In the genomic region with DNA sequence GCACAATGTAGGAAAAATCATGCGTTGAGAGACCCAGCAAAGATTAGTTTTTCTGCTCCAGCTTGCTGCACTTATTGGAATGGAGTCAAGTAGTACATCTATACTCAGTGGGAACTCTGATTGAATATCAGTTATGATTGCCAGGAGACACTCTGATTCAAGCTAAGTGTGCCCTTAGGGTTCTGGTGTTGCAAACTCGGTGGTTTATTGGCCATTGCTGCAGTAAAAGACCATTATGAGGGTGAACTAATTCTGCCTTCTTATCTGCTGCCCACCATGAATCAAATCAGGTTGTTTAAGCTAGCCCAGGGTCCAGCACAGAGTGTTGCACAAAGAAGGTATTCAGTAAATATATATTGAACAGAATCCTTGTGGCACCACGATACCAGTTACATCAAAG, we compare ENCODE assay signal across 20 cellular contexts.
"Had no signal": no experiment of that assay in that cellular context is flagged by ENCODE, and none has a peak within 500 bp of the region (broad histone marks: within the 10 kb centered on the region; RNA-seq: fewer than 3 reads in every experiment).

No MANE protein-coding gene starts in this region.

- H3K4me1 ChIP-seq: left ventricle myocardium inferior, uterus had no signal

- H3K27ac ChIP-seq: left ventricle myocardium inferior, ovary, right atrium auricular region, right lobe of liver, tibial nerve, uterus had no signal

- H3K4me2 ChIP-seq: smooth muscle cell had no signal

- H3K27me3 ChIP-seq: ovary, right atrium auricular region, right lobe of liver, tibial nerve, uterus had no signal

- H3K9me3 ChIP-seq: left ventricle myocardium inferior, ovary, right atrium auricular region, right lobe of liver, tibial nerve, uterus had no signal

- ATAC-seq: natural killer cell treated with Interleukin-12 subunit alpha and Interleukin-12 subunit beta and Interleukin-15 and Interleukin-18, amount 100 ng/mL, for 72 hours; right lobe of liver; stimulated activated memory B cell treated with anti-CD40 and anti-IgM and Interleukin-4, amounts not matched to agents 10 μg/mL and 1 μg/mL and 100 μg/mL, for 72 hours; stimulated activated naive CD8-positive, alpha-beta T cell treated with anti-CD3 and anti-CD28 coated beads, Interleukin-15, amount 100 ng/mL, for 72 hours had no signal

- H3K36me3 ChIP-seq: left ventricle myocardium inferior, ovary, right atrium auricular region, right lobe of liver, tibial nerve, uterus had no signal

- H3K4me3 ChIP-seq: left ventricle myocardium inferior, lung, ovary, right atrium auricular region, right lobe of liver, smooth muscle cell, tibial nerve, uterus had no signal

- DNase-seq: islet precursor cell; left ventricle myocardium inferior; mesendoderm; naive B cell; ovary; right lobe of liver; stimulated activated CD4-positive, alpha-beta T cell treated with anti-CD3 and anti-CD28 coated beads, Interleukin-1b, Interleukin-23, amount 100 ng/mL, for 48 hours; stimulated activated CD4-positive, alpha-beta T cell treated with anti-CD3 and anti-CD28 coated beads, Interleukin-2, amount 100 ng/mL, for 48 hours; stimulated activated CD4-positive, alpha-beta T cell treated with anti-CD3 and anti-CD28 coated beads, Interleukin-4, amount 100 ng/mL, for 4 hours; stimulated activated CD8-positive, alpha-beta memory T cell treated with anti-CD3 and anti-CD28 coated beads, Interleukin-4, amount 100 ng/mL, for 48 hours; stimulated activated naive CD4-positive, alpha-beta T cell treated with Interleukin-2 at 50 U/mL for 16 hours; stimulated activated naive CD8-positive, alpha-beta T cell treated with anti-CD3 and anti-CD28 coated beads, Interleukin-15, amount 100 ng/mL, for 72 hours; substantia nigra; uterus had no signal
